9 cellular contexts compared by ENCODE assay signal in the genomic region with DNA sequence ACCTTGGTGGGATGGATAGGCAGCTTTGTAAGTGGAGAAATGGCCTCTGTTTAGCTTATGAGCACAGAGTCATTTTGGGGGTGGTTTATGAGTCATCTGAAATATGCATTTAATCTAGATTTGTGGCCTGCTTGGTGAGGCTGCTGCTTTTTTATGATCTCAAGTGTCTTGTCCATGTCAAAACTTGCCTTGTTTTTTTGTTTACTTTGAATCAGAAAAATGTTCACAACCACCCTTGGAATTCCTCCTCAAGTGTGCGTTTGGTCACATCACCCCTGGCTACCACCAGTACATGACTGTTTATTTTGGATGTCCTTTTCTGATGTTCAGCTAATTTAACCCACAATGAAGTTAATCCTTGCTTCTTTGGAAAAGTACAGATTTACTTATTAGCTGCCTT.
DNase-seq lines count a peak whose midpoint lies in the region; ATAC-seq and TF ChIP-seq lines count a peak whose summit lies in the region.
"Had no signal": no experiment of that assay in that cellular context is flagged by ENCODE, and none has a peak within 500 bp of the region (broad histone marks: within the 10 kb centered on the region; RNA-seq: fewer than 3 reads in every experiment).

No MANE protein-coding gene starts in this region.

- H3K23me2 ChIP-seq in H9 (ENCODE audit: insufficient read length, low read depth, low read length, poor library complexity, severe bottlenecking) = no peaks in the 10 kb centered on the region

- H2BK15ac ChIP-seq in H9 (ENCODE audit: low read depth, low read length) = no peak overlapping the region

- no peaks in the 10 kb centered on the region for H3K79me1 ChIP-seq in H9 (ENCODE audit: insufficient read depth, low read depth, low read length, poor library complexity, severe bottlenecking)

- no peaks in the 10 kb centered on the region for H3K79me2 ChIP-seq in H9 (ENCODE audit: insufficient read depth, low read length)

- H3K36me3 Mint-ChIP-seq in H9 (ENCODE audit: insufficient read depth in 1 of 3, low read depth in 3 of 3) = no peaks in the 10 kb centered on the region
- H3K36me3 Mint-ChIP-seq: natural killer cell had no signal

- ATAC-seq in GM19328 (IDR thresholded peaks at IDR 0.05; ENCODE audit: unreplicated experiment) (no peak), HG03095 (IDR thresholded peaks at IDR 0.05; ENCODE audit: unreplicated experiment) (no peak)
- ATAC-seq: natural killer cell had no signal

- no peak overlapping the region; a peak in 1 of 7 replicates for H3K27ac Mint-ChIP-seq in H9
- H3K27ac Mint-ChIP-seq: natural killer cell had no signal

- H3K4me2 ChIP-seq in H9 (ENCODE audit: insufficient read depth, insufficient read length, low read length) = no peak overlapping the region

- DNase-seq in stimulated activated CD4-positive, alpha-beta T cell treated with anti-CD3 and anti-CD28 coated beads, Interleukin-15, amount 100 ng/mL, for 24 hours = peak; percentile 4
- DNase-seq in stimulated activated CD4-positive, alpha-beta T cell treated with anti-CD3 and anti-CD28 coated beads, Interleukin-1b, Interleukin-23, amount 100 ng/mL, for 48 hours = no peak
- DNase-seq in SW480 (ENCODE audit: low spot score) (peak; percentile 68), foreskin melanocyte (peak; percentile 83), H9 (no peak), 8988T (no peak)
- DNase-seq: natural killer cell had no signal

- H3K4me1 ChIP-seq in H9 (ENCODE audit: insufficient read depth, low read length) = no peaks in the 10 kb centered on the region

- H3K56ac ChIP-seq in H9 (ENCODE audit: insufficient read length, low read depth, low read length) = no peak overlapping the region

- no peaks in the 10 kb centered on the region for H3K9me3 Mint-ChIP-seq in H9
- H3K9me3 Mint-ChIP-seq: natural killer cell had no signal

- no peak overlapping the region for H3K9ac ChIP-seq in H9 (ENCODE audit: extremely low read depth, insufficient read length, low read length)

- no peak overlapping the region for H2BK12ac ChIP-seq in H9 (ENCODE audit: insufficient read length, low read depth, low read length)

- no peaks in the 10 kb centered on the region for H3K9me3 ChIP-seq in H9 (ENCODE audit: control insufficient read depth, low read depth, low read length)

- H3K27ac ChIP-seq in H9 (ENCODE audit: insufficient read length, low read depth, low read length) = no peak overlapping the region

- H2BK120ac ChIP-seq in H9 (ENCODE audit: low read depth, low read length, poor library complexity, severe bottlenecking) = no peak overlapping the region

- no peak overlapping the region for H2AK5ac ChIP-seq in H9 (ENCODE audit: insufficient read length, low read length)

- no CpG with 5 or more reads among the region's 1 CpG for WGBS in H9 (ENCODE audit: extremely low coverage, insufficient read length, low lambda C conversion rate)

- H3K14ac ChIP-seq in H9 (ENCODE audit: insufficient read depth, low read length) = no peak overlapping the region

- H2BK20ac ChIP-seq in H9 (ENCODE audit: low read depth, low read length, poor library complexity, severe bottlenecking) = no peak overlapping the region

- TF ChIP-seq CTCF in H9 (conservative IDR thresholded peaks at IDR 0.05) = no peak

- H2BK5ac ChIP-seq in H9 (ENCODE audit: insufficient read length, low read length) = no peak overlapping the region

- H3K23ac ChIP-seq in H9 (ENCODE audit: insufficient read length, low read depth, low read length) = no peak overlapping the region

- H3K4me1 Mint-ChIP-seq in H9 = peaks cover 3 to 5% of the 10 kb centered on the region in 2 experiments; a peak in 3 of 4 replicates

- no peaks in the 10 kb centered on the region for H4K20me1 ChIP-seq in H9 (ENCODE audit: control insufficient read depth, insufficient read depth, insufficient read length)

- no peaks in the 10 kb centered on the region for H3K27me3 ChIP-seq in H9 (ENCODE audit: insufficient read depth, low read length)

- no peak overlapping the region for H4K5ac ChIP-seq in H9 (ENCODE audit: insufficient read length, low read depth, low read length)

- no peak overlapping the region for H3K4me3 Mint-ChIP-seq in H9
- H3K4me3 Mint-ChIP-seq: natural killer cell had no signal

- H3K18ac ChIP-seq in H9 (ENCODE audit: insufficient read length, low read depth, low read length) = no peak overlapping the region

- H2AFZ ChIP-seq in H9 (ENCODE audit: low read length) = no peak overlapping the region

- H3T11ph ChIP-seq in H9 (ENCODE audit: low read length) = no peak overlapping the region

- H3K4ac ChIP-seq in H9 (ENCODE audit: low read depth, low read length) = no peak overlapping the region

- H4K91ac ChIP-seq in H9 (ENCODE audit: insufficient read length, low read depth, low read length) = no peak overlapping the region

- no peak overlapping the region for H4K8ac ChIP-seq in H9 (replicated peaks; ENCODE audit: insufficient read length, low read depth, low read length)

- no peaks in the 10 kb centered on the region for H3K27me3 Mint-ChIP-seq in H9 (ENCODE audit: low read depth)

Comparison
In these comparisons a context has a peak if more than half of its experiments do, and no peak if none do; other contexts are left out.
1. DNase-seq: peak in stimulated activated CD4-positive, alpha-beta T cell treated with anti-CD3 and anti-CD28 coated beads, Interleukin-15, amount 100 ng/mL, for 24 hours (single experiment), SW480 (single experiment) and foreskin melanocyte (single experiment); none in stimulated activated CD4-positive, alpha-beta T cell treated with anti-CD3 and anti-CD28 coated beads, Interleukin-1b, Interleukin-23, amount 100 ng/mL, for 48 hours (single experiment), H9 (single experiment) and 8988T (single experiment).